Comparison of ENCODE assay signal across 19 cellular contexts in the genomic region with DNA sequence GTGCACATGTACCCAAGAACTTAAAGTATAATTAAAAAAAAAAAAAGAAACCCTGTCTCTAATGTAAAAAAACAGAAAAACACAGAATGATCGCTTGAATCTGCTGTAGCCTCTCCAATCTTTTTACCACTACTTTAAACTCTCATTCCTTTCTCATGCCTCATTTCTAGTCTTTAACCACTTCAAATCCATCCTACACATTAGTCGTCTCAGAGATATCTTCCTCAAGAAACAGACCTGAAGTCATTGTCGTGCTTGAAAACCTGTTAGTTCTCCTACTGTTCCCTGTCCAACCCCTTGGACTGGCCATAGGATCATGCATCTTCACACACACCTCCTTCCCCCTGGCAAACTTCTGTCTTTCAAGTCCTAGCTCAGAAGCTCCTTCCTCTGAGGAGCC.
DNase-seq lines count a peak whose midpoint lies in the region; ATAC-seq, FAIRE-seq and TF ChIP-seq lines count a peak whose summit lies in the region.
"Had no signal": no experiment of that assay in that cellular context is flagged by ENCODE, and none has a peak within 500 bp of the region (broad histone marks: within the 10 kb centered on the region; RNA-seq: fewer than 3 reads in every experiment).

No MANE protein-coding gene starts in this region.

- FAIRE-seq in astrocyte (lab: Jason Lieb, UNC): peak; percentile 71
- FAIRE-seq: GM12878 had no signal

- CTCF ChIA-PET in HCT116 (lab: Charles Lee): no interaction called here

- RAD21 ChIA-PET in HCT116 (lab: Charles Lee; ENCODE audit: low non-redundant PET in 1 of 2, low total read pairs in 2 of 2, uncharacterized antibody in 2 of 2, unreplicated experiment in 2 of 2): no interaction called here

- H3K79me2 ChIP-seq in HCT116 (ENCODE audit: insufficient read depth, low read length): no peaks in the 10 kb centered on the region; the same call in 1 of the 2 replicates
- H3K79me2 ChIP-seq in astrocyte (ENCODE audit: insufficient read depth, low read length): no peaks in the 10 kb centered on the region

- peaks cover 21% of the 10 kb centered on the region for H3K4me1 Mint-ChIP-seq in astrocyte (ENCODE audit: low read depth, unreplicated experiment)
- H3K4me1 Mint-ChIP-seq: activated naive CD8-positive, alpha-beta T cell treated with anti-CD3 and anti-CD28 coated beads for 36 hours; naive thymus-derived CD4-positive, alpha-beta T cell had no signal

- H3K9me3 ChIP-seq in HCT116 (ENCODE audit: control insufficient read depth in 1 of 2, insufficient read depth in 1 of 2, low read depth in 1 of 2, low read length in 2 of 2) (no peaks in the 10 kb centered on the region), astrocyte (ENCODE audit: insufficient read depth, low read depth, low read length) (no peaks in the 10 kb centered on the region)
- H3K9me3 ChIP-seq: Peyer's patch, prostate gland had no signal

- H3K36me3 Mint-ChIP-seq in astrocyte (ENCODE audit: low read depth, unreplicated experiment): no peaks in the 10 kb centered on the region
- H3K36me3 Mint-ChIP-seq: activated naive CD8-positive, alpha-beta T cell treated with anti-CD3 and anti-CD28 coated beads for 36 hours had no signal

- no peak for TF ChIP-seq CTCF in HCT116 (IDR thresholded peaks at IDR 0.05 in 2 of 3, conservative IDR thresholded peaks at IDR 0.05 in 1 of 3; ENCODE audit: borderline replicate concordance in 1 of 3, insufficient read depth in 1 of 3, low read depth in 2 of 3, low read length in 2 of 3)
- TF ChIP-seq CTCF in astrocyte (IDR thresholded peaks at IDR 0.05; ENCODE audit: insufficient read depth, low read depth, low read length): no peak

- no peaks in the 10 kb centered on the region for H3K36me3 ChIP-seq in HCT116 (ENCODE audit: control insufficient read depth in 1 of 2, insufficient read depth in 2 of 2, low read length in 2 of 2)
- H3K36me3 ChIP-seq in astrocyte (ENCODE audit: insufficient read depth, low read length): no peaks in the 10 kb centered on the region
- H3K36me3 ChIP-seq: Peyer's patch, prostate gland, WERI-Rb-1 had no signal

- no peak overlapping the region for H3K9ac ChIP-seq in HCT116 (ENCODE audit: low read length)
- no peak overlapping the region for H3K9ac ChIP-seq in astrocyte (ENCODE audit: low read length)

- intact Hi-C loops in HCT116 (cut with micrococcal nuclease): no loop called here

- ATAC-seq in HCT116 (peak; percentile 27; the same call in 1 of the 2 replicates), GM21390 (IDR thresholded peaks at IDR 0.05; ENCODE audit: unreplicated experiment) (no peak)
- ATAC-seq: activated CD8-positive, alpha-beta T cell treated with anti-CD3 and anti-CD28 coated beads for 36 hours; activated T-cell treated with anti-CD3 and anti-CD28 coated beads, Interleukin-2, amount 50 U/mL, for 72 hours; GM12878; naive thymus-derived CD4-positive, alpha-beta T cell had no signal

- H3K4me3 Mint-ChIP-seq in astrocyte (ENCODE audit: unreplicated experiment): no peak overlapping the region
- H3K4me3 Mint-ChIP-seq: activated CD8-positive, alpha-beta T cell treated with anti-CD3 and anti-CD28 coated beads for 36 hours; activated naive CD8-positive, alpha-beta T cell treated with anti-CD3 and anti-CD28 coated beads for 36 hours; activated T-cell treated with anti-CD3 and anti-CD28 coated beads, Interleukin-2, amount 50 U/mL, for 72 hours; CD4-positive, alpha-beta T cell; H9; naive thymus-derived CD4-positive, alpha-beta T cell had no signal

- peak overlapping the region; percentile 87 for H3K27ac Mint-ChIP-seq in astrocyte (ENCODE audit: unreplicated experiment)
- H3K27ac Mint-ChIP-seq: activated CD8-positive, alpha-beta T cell treated with anti-CD3 and anti-CD28 coated beads for 36 hours; activated naive CD8-positive, alpha-beta T cell treated with anti-CD3 and anti-CD28 coated beads for 36 hours; activated T-cell treated with anti-CD3 and anti-CD28 coated beads, Interleukin-2, amount 50 U/mL, for 72 hours; CD4-positive, alpha-beta T cell; H9; naive thymus-derived CD4-positive, alpha-beta T cell had no signal

- TF ChIP-seq POLR2A in HCT116 (IDR thresholded peaks at IDR 0.05; ENCODE audit: borderline replicate concordance, extremely low read depth, insufficient read depth, insufficient read length): no peak

- peak overlapping the region; percentile 28; the same call in 1 of the 2 replicates for H3K4me2 ChIP-seq in HCT116 (ENCODE audit: low read length)
- H3K4me2 ChIP-seq in astrocyte (ENCODE audit: low read length): no peak overlapping the region

- H3K27ac ChIP-seq in HCT116 (ENCODE audit: low read depth, low read length): no peak overlapping the region
- peak overlapping the region; percentile 5 for H3K27ac ChIP-seq in astrocyte (ENCODE audit: low read depth, low read length)
- peak overlapping the region; percentile 41 for H3K27ac ChIP-seq in temporal lobe (ENCODE audit: low read depth, low read length)
- H3K27ac ChIP-seq: Peyer's patch, prostate gland, WERI-Rb-1 had no signal

- TF ChIP-seq RAD21 in HCT116 (IDR thresholded peaks at IDR 0.05; ENCODE audit: low read depth): no peak

- H2AFZ ChIP-seq in HCT116 (ENCODE audit: low read depth, low read length, poor library complexity, severe bottlenecking) (no peak overlapping the region), astrocyte (ENCODE audit: low read depth, low read length) (no peak overlapping the region)

- no peaks in the 10 kb centered on the region for H3K27me3 Mint-ChIP-seq in astrocyte (ENCODE audit: low read depth, unreplicated experiment)

- DNase-seq in HCT116 (ENCODE audit: low read depth, low spot score) (peak; percentile 7), astrocyte (ENCODE audit: low read depth) (peak; percentile 77), glomerular visceral epithelial cell (ENCODE audit: extremely low spot score) (peak; percentile 15), HT-29 (ENCODE audit: low spot score) (no peak)
- DNase-seq in stimulated activated CD4-positive, alpha-beta T cell treated with anti-CD3 and anti-CD28 coated beads, Interleukin-12 subunit alpha, Interleukin-12 subunit beta, amount 100 ng/mL, for 4 hours: no peak
- DNase-seq: activated CD8-positive, alpha-beta T cell treated with anti-CD3 and anti-CD28 coated beads for 36 hours; activated naive CD8-positive, alpha-beta T cell treated with anti-CD3 and anti-CD28 coated beads for 36 hours; activated T-cell treated with anti-CD3 and anti-CD28 coated beads, Interleukin-2, amount 50 U/mL, for 72 hours; CD4-positive, alpha-beta T cell; erythroblast; H9; naive thymus-derived CD4-positive, alpha-beta T cell; NCI-H774; Peyer's patch; WERI-Rb-1 had no signal

- no TSS peak for BruUV-seq in HCT116 (replicated peaks; lab: Mats Ljungman, UMichigan)

- POLR2A ChIA-PET in HCT116 (lab: Charles Lee): no interaction called here

- H3K9me2 ChIP-seq in HCT116 (ENCODE audit: insufficient read depth): no peaks in the 10 kb centered on the region

- no peaks in the 10 kb centered on the region for H3K9me3 Mint-ChIP-seq in astrocyte (ENCODE audit: unreplicated experiment)
- H3K9me3 Mint-ChIP-seq: activated CD8-positive, alpha-beta T cell treated with anti-CD3 and anti-CD28 coated beads for 36 hours; activated naive CD8-positive, alpha-beta T cell treated with anti-CD3 and anti-CD28 coated beads for 36 hours; activated T-cell treated with anti-CD3 and anti-CD28 coated beads, Interleukin-2, amount 50 U/mL, for 72 hours had no signal

- no peaks in the 10 kb centered on the region for H3K27me3 ChIP-seq in HCT116 (ENCODE audit: insufficient read depth, low read length)
- no peaks in the 10 kb centered on the region for H3K27me3 ChIP-seq in astrocyte (ENCODE audit: insufficient read depth, low read length)
- H3K27me3 ChIP-seq: Peyer's patch had no signal

- H3K4me3 ChIP-seq in HCT116 (replicated peaks in 1 of 2; ENCODE audit: low read depth in 1 of 2, low read length in 2 of 2) (no peak overlapping the region), astrocyte (ENCODE audit: insufficient read depth, low read depth, low read length) (no peak overlapping the region)
- H3K4me3 ChIP-seq: GM12878, Peyer's patch, prostate gland had no signal

- H4K20me1 ChIP-seq in HCT116 (ENCODE audit: insufficient read depth) (no peaks in the 10 kb centered on the region), astrocyte (ENCODE audit: insufficient read depth, low read length) (no peaks in the 10 kb centered on the region)

- H3K4me1 ChIP-seq in HCT116 (ENCODE audit: control insufficient read depth in 1 of 2, insufficient read depth in 2 of 2, low read length in 2 of 2) (peaks cover 6 to 28% of the 10 kb centered on the region in 2 experiments), astrocyte (ENCODE audit: insufficient read depth, low read length) (peaks cover 18% of the 10 kb centered on the region)
- H3K4me1 ChIP-seq: Peyer's patch, prostate gland had no signal

TF ChIP-seq in HCT116, 20 proteins besides CTCF, POLR2A, EP300 and RAD21 (continues in another document):
- no peak for TF ChIP-seq TCF7L2 (IDR thresholded peaks at IDR 0.05; ENCODE audit: borderline replicate concordance, extremely low read depth, insufficient read depth, insufficient read length)
- no peak for TF ChIP-seq EGR1 (IDR thresholded peaks at IDR 0.05; ENCODE audit: low read depth)
- no peak for TF ChIP-seq SRF (IDR thresholded peaks at IDR 0.05; ENCODE audit: low read depth)
- no peak for TF ChIP-seq SP1 (IDR thresholded peaks at IDR 0.05; ENCODE audit: low read depth)
- no peak for TF ChIP-seq POLR2AphosphoS5 (IDR thresholded peaks at IDR 0.05; ENCODE audit: low read depth, low read length)
- TF ChIP-seq ELF1 (IDR thresholded peaks at IDR 0.05; ENCODE audit: borderline replicate concordance, low read depth): no peak
- TF ChIP-seq CEBPB (IDR thresholded peaks at IDR 0.05; ENCODE audit: low read depth): no peak
- no peak for TF ChIP-seq ZFX (IDR thresholded peaks at IDR 0.05)
- TF ChIP-seq FOSL1 (IDR thresholded peaks at IDR 0.05; ENCODE audit: low read depth): no peak
- no peak for TF ChIP-seq CBX3 (IDR thresholded peaks at IDR 0.05; ENCODE audit: low read depth)
- no peak for TF ChIP-seq EZH2 (IDR thresholded peaks at IDR 0.05)

Comparison
In these comparisons a context has a peak if more than half of its experiments do, and no peak if none do; other contexts are left out.
1. DNase-seq: peak in HCT116 (single experiment), astrocyte (single experiment) and glomerular visceral epithelial cell (single experiment); none in stimulated activated CD4-positive, alpha-beta T cell treated with anti-CD3 and anti-CD28 coated beads, Interleukin-12 subunit alpha, Interleukin-12 subunit beta, amount 100 ng/mL, for 4 hours (single experiment) and HT-29 (single experiment).